Comparison of ENCODE assay signal across 9 cellular contexts in genomic region chr15:93073465-93073952, GRCh38. TPM values are rescaled to one million over a fixed set of nuclear protein-coding genes. Genes with fewer than 3 reads are reported as not detected.
DNase-seq lines count a peak whose midpoint lies in the region; ATAC-seq and TF ChIP-seq lines count a peak whose summit lies in the region.
"Had no signal": no experiment of that assay in that cellular context is flagged by ENCODE, and none has a peak within 500 bp of the region (broad histone marks: within the 10 kb centered on the region; RNA-seq: fewer than 3 reads in every experiment).

No MANE protein-coding gene starts in this region.

- H3K27ac ChIP-seq in VCaP, result peak overlapping the region; percentile 39; the same call in 1 of the 2 replicates
- peak overlapping the region; percentile 31 to 87 for H3K27ac ChIP-seq in ovary

- peak overlapping the region; percentile 94 for H3K4me3 Mint-ChIP-seq in glutamatergic neuron (ENCODE audit: unreplicated experiment)

- DNase-seq in BJ (ENCODE audit: low read depth) (no peak), glutamatergic neuron (no peak), ovary (peak; percentile 30 to 73 (median 69)), HUDEP-2 (lab: John Stamatoyannopoulos, UW; ENCODE audit: unreplicated experiment in 76 of 76) (no peak), kidney tubule cell (ENCODE audit: low spot score) (no peak)
- DNase-seq in stimulated activated CD4-positive, alpha-beta T cell treated with anti-CD3 and anti-CD28 coated beads, Interleukin-15, amount 100 ng/mL, for 24 hours, result no peak

- peaks cover 9% of the 10 kb centered on the region for H3K9me3 Mint-ChIP-seq in glutamatergic neuron (ENCODE audit: unreplicated experiment)

- TF ChIP-seq POLR2A in ovary (IDR thresholded peaks at IDR 0.05), result no peak

- POLR2A ChIA-PET in BJ (lab: Charles Lee), result no interaction called here

- H3K9me3 ChIP-seq in ovary, result no peaks in the 10 kb centered on the region

- no peaks in the 10 kb centered on the region for H3K36me3 Mint-ChIP-seq in glutamatergic neuron (ENCODE audit: unreplicated experiment)

- H3K4me1 ChIP-seq in ovary (ENCODE audit: insufficient read depth), result peaks cover 8% of the 10 kb centered on the region

- ATAC-seq in HG03432 (IDR thresholded peaks at IDR 0.05; ENCODE audit: unreplicated experiment), result no peak

- H3K27me3 Mint-ChIP-seq in glutamatergic neuron (ENCODE audit: unreplicated experiment), result peaks cover 7% of the 10 kb centered on the region

- 32 to 47% (median 41%) methylated on average over 30 of the region's 30 CpGs for WGBS in ovary, 3 donors

- H3K4me1 Mint-ChIP-seq in glutamatergic neuron (ENCODE audit: low read depth, unreplicated experiment), result peaks cover 27% of the 10 kb centered on the region

- TF ChIP-seq CTCF in BJ (IDR thresholded peaks at IDR 0.05; ENCODE audit: insufficient read depth, low read depth, low read length), result no peak
- TF ChIP-seq CTCF in VCaP (conservative IDR thresholded peaks at IDR 0.05), result no peak
- no peak for TF ChIP-seq CTCF in glutamatergic neuron (IDR thresholded peaks at IDR 0.05; ENCODE audit: partially characterized antibody, unreplicated experiment)
- no peak for TF ChIP-seq CTCF in ovary (IDR thresholded peaks at IDR 0.05)

- CTCF ChIA-PET in BJ (lab: Yijun Ruan, JAX), result interaction anchor here (0.9 kb wide), 1 partner anchor 14 kb away, joined by 4 read pairs; no protein-coding TSS in a partner anchor

- peaks cover 13% of the 10 kb centered on the region for H3K27me3 ChIP-seq in BJ (ENCODE audit: control insufficient read depth, insufficient read depth, low read length)
- H3K27me3 ChIP-seq in ovary, result no peaks in the 10 kb centered on the region

- H3K36me3 ChIP-seq in BJ (ENCODE audit: control insufficient read depth, insufficient read depth, low read length) (no peaks in the 10 kb centered on the region), ovary (no peaks in the 10 kb centered on the region)

- H3K4me3 ChIP-seq in BJ (ENCODE audit: low read depth, low read length) (peak overlapping the region; percentile 23; the same call in 1 of the 2 replicates), ovary (peak overlapping the region; percentile 77)

- no peak for TF ChIP-seq EP300 in ovary (IDR thresholded peaks at IDR 0.05)

- intact Hi-C loops in ovary (cut with DNase I), result loop anchor here in 1 of 4 donors (10.0 kb wide), 1 partner anchor 411 kb away; no protein-coding TSS in a partner anchor

- peak overlapping the region; percentile 72 for H3K27ac Mint-ChIP-seq in glutamatergic neuron (ENCODE audit: unreplicated experiment)

RNA-seq across cellular contexts. Expression of gene RGMA, which starts 15.5 kb away (rescaled TPM):
- polyA plus RNA-seq in BJ (2011; rRNA removed) (0.11 and 0.34 TPM in 2 replicates), ovary (10 to 100 TPM in 1 of 2 donors, 1 to 10 TPM in 1; 2.8 to 33.6 TPM)
- polyA minus RNA-seq in BJ (2011; rRNA and poly(A)+ RNA removed), result 0.09 and 0.36 TPM in 2 replicates
- total RNA-seq in glutamatergic neuron (ENCODE audit: unreplicated experiment) (56.6 TPM), ovary (10 to 100 TPM; 17.4 to 47.6 (median 31.6) TPM)
- total RNA-seq: pulmonary artery endothelial cell had no signal

Comparison
In these comparisons a context has a peak if more than half of its experiments do, and no peak if none do; other contexts are left out.
1. DNase-seq: peak in ovary (5 of 5); none in BJ (single experiment), glutamatergic neuron (single experiment), HUDEP-2 (0 of 76), stimulated activated CD4-positive, alpha-beta T cell treated with anti-CD3 and anti-CD28 coated beads, Interleukin-15, amount 100 ng/mL, for 24 hours (single experiment) and kidney tubule cell (single experiment).